Comparison of ENCODE assay signal across 1 cellular context in genomic region chr3:145767909-145768308, GRCh38.
TF ChIP-seq lines count a peak whose summit lies in the region.

No MANE protein-coding gene starts in this region.

TF ChIP-seq in GM23338, 12 proteins besides CTCF, POLR2A, EP300 and RAD21 (continued from another document):
- TF ChIP-seq ZNF462 (CRISPR knock-in tag; IDR thresholded peaks at IDR 0.05): no peak
- no peak for TF ChIP-seq EZH2 (IDR thresholded peaks at IDR 0.05; ENCODE audit: low read depth, unreplicated experiment)
- no peak for TF ChIP-seq ZNF331 (CRISPR knock-in tag; IDR thresholded peaks at IDR 0.05; ENCODE audit: low read depth)
- no peak for TF ChIP-seq POLR2AphosphoS5 (IDR thresholded peaks at IDR 0.05; ENCODE audit: low read depth)
- TF ChIP-seq JUNB (IDR thresholded peaks at IDR 0.05; ENCODE audit: unreplicated experiment): no peak
- TF ChIP-seq EZH2phosphoT487 (IDR thresholded peaks at IDR 0.05; ENCODE audit: unreplicated experiment): no peak
- TF ChIP-seq CREB1 (CRISPR knock-in tag; IDR thresholded peaks at IDR 0.05; ENCODE audit: low read depth): no peak
- TF ChIP-seq STAT1 (IDR thresholded peaks at IDR 0.05; ENCODE audit: unreplicated experiment): no peak
TF ChIP-seq in GM23338: peak in this region for 0.
